12 cellular contexts compared by ENCODE assay signal in the genomic region with DNA sequence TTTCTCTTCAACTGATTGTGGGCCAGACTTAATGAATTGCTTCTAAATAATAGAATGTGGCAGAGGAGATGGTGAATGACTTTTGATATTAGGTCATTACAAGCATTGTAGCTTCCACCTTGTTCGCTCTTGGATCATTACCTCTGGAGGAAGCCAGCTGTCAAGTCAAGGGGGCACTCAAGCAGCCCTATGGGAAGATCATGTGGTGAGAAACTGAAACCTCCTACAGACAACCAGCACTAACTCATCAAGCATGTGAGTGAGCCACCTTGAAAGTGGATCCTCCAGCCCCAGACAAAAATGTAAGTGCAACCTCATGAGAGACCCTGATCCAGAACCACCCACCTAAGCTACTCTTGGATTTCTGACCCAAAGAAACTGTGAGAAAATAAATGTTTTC.
DNase-seq lines count a peak whose midpoint lies in the region; ATAC-seq lines count a peak whose summit lies in the region.
"Had no signal": no experiment of that assay in that cellular context is flagged by ENCODE, and none has a peak within 500 bp of the region (broad histone marks: within the 10 kb centered on the region; RNA-seq: fewer than 3 reads in every experiment).

No MANE protein-coding gene starts in this region.

- no peaks in the 10 kb centered on the region for H3K4me1 Mint-ChIP-seq in activated T-helper 2 cell treated with anti-CD3 and anti-CD28 coated beads, Interferon-gamma antibody, Interleukin-2, Interleukin-4, amounts not matched to agents 10 μg/mL and 5 μg/mL and 100 μg/mL, durations not matched to agents 14 hours and 24 hours and 36 hours (ENCODE audit: low read depth)
- H3K4me1 Mint-ChIP-seq in activated naive CD4-positive, alpha-beta T cell treated with anti-CD3 and anti-CD28 coated beads, Interleukin-2, amount 10 ng/mL, durations not matched to agents 7 days and 5 days: no peaks in the 10 kb centered on the region
- H3K4me1 Mint-ChIP-seq: memory B cell had no signal

- peak; percentile 87 for ATAC-seq in GM18498 (IDR thresholded peaks at IDR 0.05; ENCODE audit: unreplicated experiment)
- peak; percentile 50 for ATAC-seq in GM19455 (IDR thresholded peaks at IDR 0.05; ENCODE audit: unreplicated experiment)
- peak; percentile 76 for ATAC-seq in HG02763 (IDR thresholded peaks at IDR 0.05; ENCODE audit: unreplicated experiment)
- ATAC-seq in HG03521 (IDR thresholded peaks at IDR 0.05; ENCODE audit: unreplicated experiment): peak; percentile 67

- H3K36me3 Mint-ChIP-seq in activated T-helper 2 cell treated with anti-CD3 and anti-CD28 coated beads, Interferon-gamma antibody, Interleukin-2, Interleukin-4, amounts not matched to agents 10 μg/mL and 5 μg/mL and 100 μg/mL, durations not matched to agents 14 hours and 24 hours and 36 hours (ENCODE audit: low read depth): no peaks in the 10 kb centered on the region
- H3K36me3 Mint-ChIP-seq in activated naive CD4-positive, alpha-beta T cell treated with anti-CD3 and anti-CD28 coated beads, Interleukin-2, amount 10 ng/mL, durations not matched to agents 7 days and 5 days: no peaks in the 10 kb centered on the region
- H3K36me3 Mint-ChIP-seq: memory B cell had no signal

- DNase-seq in cerebellar nuclear complex (lab: John Stamatoyannopoulos, UW) (no peak), DMS 273 treated with DMSO at 0.1 percent for 48 hours (lab: John Stamatoyannopoulos, UW) (no peak)
- DNase-seq in activated T-helper 2 cell treated with anti-CD3 and anti-CD28 coated beads, Interferon-gamma antibody, Interleukin-2, Interleukin-4, amounts not matched to agents 10 μg/mL and 5 μg/mL and 100 μg/mL, durations not matched to agents 14 hours and 24 hours and 36 hours (ENCODE audit: low spot score): no peak
- no peak for DNase-seq in activated naive CD4-positive, alpha-beta T cell treated with anti-CD3 and anti-CD28 coated beads, Interleukin-2, amount 10 ng/mL, durations not matched to agents 7 days and 5 days
- DNase-seq: activated naive CD4-positive, alpha-beta T cell treated with anti-CD3 and anti-CD28 coated beads, Interleukin-2, amount 50 U/mL, for 16 hours; Kasumi-1; nucleus accumbens had no signal

- intact Hi-C loops in activated T-helper 2 cell treated with anti-CD3 and anti-CD28 coated beads, Interferon-gamma antibody, Interleukin-2, Interleukin-4, amounts not matched to agents 10 μg/mL and 5 μg/mL and 100 μg/mL, durations not matched to agents 14 hours and 24 hours and 36 hours (cut with micrococcal nuclease): no loop called here

- no peak overlapping the region for H3K4me3 Mint-ChIP-seq in activated T-helper 2 cell treated with anti-CD3 and anti-CD28 coated beads, Interferon-gamma antibody, Interleukin-2, Interleukin-4, amounts not matched to agents 10 μg/mL and 5 μg/mL and 100 μg/mL, durations not matched to agents 14 hours and 24 hours and 36 hours (ENCODE audit: low read depth)
- H3K4me3 Mint-ChIP-seq in activated naive CD4-positive, alpha-beta T cell treated with anti-CD3 and anti-CD28 coated beads, Interleukin-2, amount 10 ng/mL, durations not matched to agents 7 days and 5 days: no peak overlapping the region
- H3K4me3 Mint-ChIP-seq: memory B cell had no signal

- CTCF ChIA-PET in activated naive CD4-positive, alpha-beta T cell treated with anti-CD3 and anti-CD28 coated beads, Interleukin-2, amount 10 ng/mL, durations not matched to agents 7 days and 5 days (lab: Charles Lee): interaction anchor here (1.0 kb wide), 1 partner anchor 11 kb away, joined by 3 read pairs; no protein-coding TSS in a partner anchor

- peaks cover 38% of the 10 kb centered on the region for H3K27me3 Mint-ChIP-seq in activated T-helper 2 cell treated with anti-CD3 and anti-CD28 coated beads, Interferon-gamma antibody, Interleukin-2, Interleukin-4, amounts not matched to agents 10 μg/mL and 5 μg/mL and 100 μg/mL, durations not matched to agents 14 hours and 24 hours and 36 hours (ENCODE audit: low read depth)
- H3K27me3 Mint-ChIP-seq in activated naive CD4-positive, alpha-beta T cell treated with anti-CD3 and anti-CD28 coated beads, Interleukin-2, amount 10 ng/mL, durations not matched to agents 7 days and 5 days: no peaks in the 10 kb centered on the region

- H3K27ac Mint-ChIP-seq in activated T-helper 2 cell treated with anti-CD3 and anti-CD28 coated beads, Interferon-gamma antibody, Interleukin-2, Interleukin-4, amounts not matched to agents 10 μg/mL and 5 μg/mL and 100 μg/mL, durations not matched to agents 14 hours and 24 hours and 36 hours: no peak overlapping the region
- no peak overlapping the region for H3K27ac Mint-ChIP-seq in activated naive CD4-positive, alpha-beta T cell treated with anti-CD3 and anti-CD28 coated beads, Interleukin-2, amount 10 ng/mL, durations not matched to agents 7 days and 5 days
- H3K27ac Mint-ChIP-seq: memory B cell had no signal

- no peaks in the 10 kb centered on the region for H3K9me3 Mint-ChIP-seq in activated T-helper 2 cell treated with anti-CD3 and anti-CD28 coated beads, Interferon-gamma antibody, Interleukin-2, Interleukin-4, amounts not matched to agents 10 μg/mL and 5 μg/mL and 100 μg/mL, durations not matched to agents 14 hours and 24 hours and 36 hours
- H3K9me3 Mint-ChIP-seq in activated naive CD4-positive, alpha-beta T cell treated with anti-CD3 and anti-CD28 coated beads, Interleukin-2, amount 10 ng/mL, durations not matched to agents 7 days and 5 days: no peaks in the 10 kb centered on the region
- H3K9me3 Mint-ChIP-seq: memory B cell had no signal
